Comparison of ENCODE assay signal across 8 cellular contexts in genomic region chr3:45881031-45882022, GRCh38. TPM values are rescaled to one million over a fixed set of nuclear protein-coding genes. Genes with fewer than 3 reads are reported as not detected.
DNase-seq lines count a peak whose midpoint lies in the region; ATAC-seq and TF ChIP-seq lines count a peak whose summit lies in the region.
"Had no signal": no experiment of that assay in that cellular context is flagged by ENCODE, and none has a peak within 500 bp of the region (broad histone marks: within the 10 kb centered on the region; RNA-seq: fewer than 3 reads in every experiment).

No MANE protein-coding gene starts in this region.

- peaks cover 62% of the 10 kb centered on the region for H3K27me3 Mint-ChIP-seq in T-helper 2 cell treated with Interferon-gamma antibody and Interleukin-4, amounts not matched to agents 5 μg/mL and 100 μg/mL, for 36 hours (ENCODE audit: low read depth)

- H3K27ac ChIP-seq in HCT116 (ENCODE audit: low read depth, low read length) (no peak overlapping the region), mammary epithelial cell (ENCODE audit: insufficient read depth, low read depth, low read length) (no peak overlapping the region)

- H3K9me3 ChIP-seq in HCT116 (ENCODE audit: control insufficient read depth in 1 of 2, insufficient read depth in 1 of 2, low read depth in 1 of 2, low read length in 2 of 2) (no peaks in the 10 kb centered on the region), mammary epithelial cell (replicated peaks; ENCODE audit: insufficient read depth, low read length) (no peaks in the 10 kb centered on the region)

- no peak overlapping the region for H2AFZ ChIP-seq in HCT116 (ENCODE audit: low read depth, low read length, poor library complexity, severe bottlenecking)
- H2AFZ ChIP-seq in mammary epithelial cell (ENCODE audit: low read depth, low read length): no peak overlapping the region

- H3K4me1 Mint-ChIP-seq in T-helper 2 cell treated with Interferon-gamma antibody and Interleukin-4, amounts not matched to agents 5 μg/mL and 100 μg/mL, for 36 hours (ENCODE audit: low read depth): peaks cover 13% of the 10 kb centered on the region

- CTCF ChIA-PET in HCT116 (lab: Charles Lee) (no interaction called here), mammary epithelial cell (lab: Charles Lee; ENCODE audit: low non-redundant PET) (no interaction called here)

- no peaks in the 10 kb centered on the region for H3K27me3 ChIP-seq in HCT116 (ENCODE audit: insufficient read depth, low read length)
- H3K27me3 ChIP-seq in mammary epithelial cell (ENCODE audit: insufficient read depth, low read length): peaks cover 4% of the 10 kb centered on the region

- dilution Hi-C loops in mammary epithelial cell (cut with HindIII; ENCODE audit: low sequenced_read_pairs): no loop called here

- no peak overlapping the region for H3K4me3 Mint-ChIP-seq in T-helper 2 cell treated with Interferon-gamma antibody and Interleukin-4, amounts not matched to agents 5 μg/mL and 100 μg/mL, for 36 hours
- H3K4me3 Mint-ChIP-seq: naive B cell had no signal

- DNase-seq in HCT116 (ENCODE audit: low read depth, low spot score): no peak
- peak; percentile 43 for DNase-seq in T-helper 2 cell treated with Interferon-gamma antibody and Interleukin-4, amounts not matched to agents 5 μg/mL and 100 μg/mL, for 36 hours (ENCODE audit: low spot score)
- peak; percentile 82 for DNase-seq in mammary epithelial cell
- peak; percentile 44 for DNase-seq in stimulated activated CD8-positive, alpha-beta memory T cell treated with anti-CD3 and anti-CD28 coated beads, Interleukin-12 subunit alpha, Interleukin-12 subunit beta, amount 100 ng/mL, for 4 hours (ENCODE audit: low read depth)
- DNase-seq in NCI-H1092 treated with DMSO at 0.1 percent for 48 hours (lab: John Stamatoyannopoulos, UW): no peak
- DNase-seq: naive B cell had no signal

- H3K27ac Mint-ChIP-seq in T-helper 2 cell treated with Interferon-gamma antibody and Interleukin-4, amounts not matched to agents 5 μg/mL and 100 μg/mL, for 36 hours: no peak overlapping the region

- H3K79me2 ChIP-seq in HCT116 (ENCODE audit: insufficient read depth, low read length): no peaks in the 10 kb centered on the region
- H3K79me2 ChIP-seq in mammary epithelial cell (ENCODE audit: insufficient read depth, low read length): no peaks in the 10 kb centered on the region

- no peak overlapping the region for H3K9ac ChIP-seq in HCT116 (ENCODE audit: low read length)
- H3K9ac ChIP-seq in mammary epithelial cell (ENCODE audit: insufficient read depth, low read length): no peak overlapping the region

- RAD21 ChIA-PET in HCT116 (lab: Charles Lee; ENCODE audit: low non-redundant PET in 1 of 2, low total read pairs in 2 of 2, uncharacterized antibody in 2 of 2, unreplicated experiment in 2 of 2): no interaction called here

- in situ Hi-C loops in mammary epithelial cell (cut with MboI; ENCODE audit: low sequenced_read_pairs in 2 of 2): no loop called here

- no peak for TF ChIP-seq POLR2A in HCT116 (IDR thresholded peaks at IDR 0.05; ENCODE audit: borderline replicate concordance, extremely low read depth, insufficient read depth, insufficient read length)

- no peaks in the 10 kb centered on the region for H4K20me1 ChIP-seq in HCT116 (ENCODE audit: insufficient read depth)
- H4K20me1 ChIP-seq in mammary epithelial cell (ENCODE audit: insufficient read depth, low read length): no peaks in the 10 kb centered on the region

- no peaks in the 10 kb centered on the region for H3K9me3 Mint-ChIP-seq in T-helper 2 cell treated with Interferon-gamma antibody and Interleukin-4, amounts not matched to agents 5 μg/mL and 100 μg/mL, for 36 hours
- H3K9me3 Mint-ChIP-seq: naive B cell had no signal

- intact Hi-C loops in HCT116 (cut with micrococcal nuclease) (no loop called here), mammary epithelial cell (cut with micrococcal nuclease) (no loop called here)

- H3K4me1 ChIP-seq in HCT116 (ENCODE audit: control insufficient read depth in 1 of 2, insufficient read depth in 2 of 2, low read length in 2 of 2) (peaks cover 2 to 12% of the 10 kb centered on the region in 2 experiments; a peak in 2 of 4 replicates), mammary epithelial cell (ENCODE audit: insufficient read depth, low read length) (peaks cover 13% of the 10 kb centered on the region)

- no peaks in the 10 kb centered on the region for H3K9me2 ChIP-seq in HCT116 (ENCODE audit: insufficient read depth)

- POLR2A ChIA-PET in HCT116 (lab: Charles Lee): no interaction called here

- peak; percentile 44; the same call in 1 of the 2 replicates for ATAC-seq in HCT116
- no peak for ATAC-seq in GM18498 (IDR thresholded peaks at IDR 0.05; ENCODE audit: unreplicated experiment)
- no peak for ATAC-seq in HG02588 (IDR thresholded peaks at IDR 0.05; ENCODE audit: unreplicated experiment)

- H3K36me3 Mint-ChIP-seq in T-helper 2 cell treated with Interferon-gamma antibody and Interleukin-4, amounts not matched to agents 5 μg/mL and 100 μg/mL, for 36 hours (ENCODE audit: low read depth): no peaks in the 10 kb centered on the region
- H3K36me3 Mint-ChIP-seq: naive B cell had no signal

- H3K4me3 ChIP-seq in HCT116 (replicated peaks in 1 of 2; ENCODE audit: low read depth in 1 of 2, low read length in 2 of 2) (no peak overlapping the region), mammary epithelial cell (replicated peaks in 1 of 3; ENCODE audit: insufficient read depth in 1 of 3, low read depth in 2 of 3, low read length in 3 of 3) (no peak overlapping the region)

- H3K4me2 ChIP-seq in HCT116 (ENCODE audit: low read length) (peak overlapping the region; percentile 35; the same call in 1 of the 2 replicates), mammary epithelial cell (ENCODE audit: insufficient read depth, low read depth, low read length) (no peak overlapping the region)

- H3K36me3 ChIP-seq in HCT116 (ENCODE audit: control insufficient read depth in 1 of 2, insufficient read depth in 2 of 2, low read length in 2 of 2) (no peaks in the 10 kb centered on the region), mammary epithelial cell (ENCODE audit: insufficient read depth, low read length) (no peaks in the 10 kb centered on the region)

- 84% methylated on average over 8 of the region's 8 CpGs for WGBS in mammary epithelial cell (ENCODE audit: low coverage, missing lambda C conversion rate)

- BruUV-seq in HCT116 (replicated peaks; lab: Mats Ljungman, UMichigan): no TSS peak
- no TSS peak for BruUV-seq in mammary epithelial cell (replicated peaks; lab: Mats Ljungman, UMichigan)

- TF ChIP-seq RAD21 in HCT116 (IDR thresholded peaks at IDR 0.05; ENCODE audit: low read depth): no peak

- no peak for TF ChIP-seq CTCF in HCT116 (IDR thresholded peaks at IDR 0.05 in 2 of 3, conservative IDR thresholded peaks at IDR 0.05 in 1 of 3; ENCODE audit: borderline replicate concordance in 1 of 3, insufficient read depth in 1 of 3, low read depth in 2 of 3, low read length in 2 of 3)
- no peak for TF ChIP-seq CTCF in mammary epithelial cell (conservative IDR thresholded peaks at IDR 0.05 in 1 of 2, IDR thresholded peaks at IDR 0.05 in 1 of 2; ENCODE audit: extremely low read depth in 1 of 2, insufficient read depth in 1 of 2, low read depth in 1 of 2, low read length in 2 of 2)

TF ChIP-seq in HCT116, 20 proteins besides CTCF, POLR2A, EP300 and RAD21:
- TF ChIP-seq FOSL1 (IDR thresholded peaks at IDR 0.05; ENCODE audit: low read depth) (no peak), CBX3 (IDR thresholded peaks at IDR 0.05; ENCODE audit: low read depth) (0 out of 2 replicates have a peak, but pooled peaks have one; percentile 24)

RNA-seq across cellular contexts. Expression of gene CCR9, which starts 5.0 kb away (rescaled TPM):
- total RNA-seq in HCT116 (2021; ENCODE audit: unreplicated experiment) (not detected), mammary epithelial cell (not detected)
- 0.02 and 0.04 TPM in 2 replicates for polyA plus RNA-seq in HCT116 (2012)
- polyA plus RNA-seq in mammary epithelial cell: not detected
- polyA minus RNA-seq in mammary epithelial cell: not detected

RNA-seq across cellular contexts. Expression of gene LZTFL1, which starts 39.4 kb away (rescaled TPM):
- 21.0 TPM for total RNA-seq in HCT116 (2021; ENCODE audit: unreplicated experiment)
- polyA plus RNA-seq in HCT116 (2012): 9.1 and 14.5 TPM in 2 replicates
- 10 to 100 TPM; 13.1 to 13.7 TPM for total RNA-seq in mammary epithelial cell
- 15.6 TPM for polyA plus RNA-seq in mammary epithelial cell
- 45.0 TPM for polyA minus RNA-seq in mammary epithelial cell

Comparison
In these comparisons a context has a peak if more than half of its experiments do, and no peak if none do; other contexts are left out.
1. DNase-seq: peak in T-helper 2 cell treated with Interferon-gamma antibody and Interleukin-4, amounts not matched to agents 5 μg/mL and 100 μg/mL, for 36 hours (single experiment), mammary epithelial cell (single experiment) and stimulated activated CD8-positive, alpha-beta memory T cell treated with anti-CD3 and anti-CD28 coated beads, Interleukin-12 subunit alpha, Interleukin-12 subunit beta, amount 100 ng/mL, for 4 hours (single experiment); none in HCT116 (single experiment) and NCI-H1092 treated with DMSO at 0.1 percent for 48 hours (single experiment).